Comparison of ENCODE assay signal across 1 cellular context in the genomic region with DNA sequence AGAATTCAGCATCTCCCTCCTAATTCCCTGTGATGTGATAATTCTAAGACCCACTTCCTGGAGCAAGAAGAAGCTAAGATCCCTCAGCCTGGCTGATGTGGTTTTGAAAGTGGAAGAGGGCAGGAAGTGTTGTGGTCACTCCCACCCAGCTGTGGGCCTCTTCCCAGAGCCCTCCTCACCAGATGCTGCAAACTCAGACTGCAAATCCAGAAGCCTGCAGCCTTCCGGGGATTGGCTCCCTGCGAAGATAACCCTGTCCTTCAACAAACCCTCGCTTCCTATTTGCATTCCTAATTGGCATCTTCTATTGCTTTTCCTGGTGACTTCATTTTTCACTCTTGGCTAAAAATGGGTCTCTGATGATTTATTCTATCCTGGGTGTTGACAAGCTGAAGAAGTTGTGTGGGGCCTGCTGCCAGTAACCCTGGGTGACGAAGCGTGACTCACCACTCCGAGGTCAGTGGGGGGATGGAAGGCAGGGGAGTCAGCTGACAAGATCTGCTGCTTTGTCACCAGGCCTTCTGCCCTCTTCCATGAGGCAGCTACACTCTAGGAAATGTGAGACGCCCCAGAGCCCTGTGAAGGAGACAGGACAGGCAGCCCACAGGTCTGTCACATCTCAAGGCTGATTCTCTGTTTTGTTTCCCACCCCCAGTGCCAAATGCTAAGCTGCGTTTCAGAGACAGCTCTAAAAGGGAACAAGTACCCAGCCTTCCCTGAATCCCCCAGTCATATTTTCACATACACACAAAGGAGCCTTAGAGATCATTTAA.
TF ChIP-seq lines count a peak whose summit lies in the region.

No MANE protein-coding gene starts in this region.

TF ChIP-seq in K562, 482 proteins besides CTCF, POLR2A, EP300 and RAD21 (continued from another document and continues in another):
- TF ChIP-seq DEAF1 (CRISPR knock-in tag; IDR thresholded peaks at IDR 0.05) (0 out of 2 replicates have a peak, but pooled peaks have one; percentile 5), GABPB1 (CRISPR knock-in tag; IDR thresholded peaks at IDR 0.05) (peak; percentile 67), KDM1A (IDR thresholded peaks at IDR 0.05) (peak; percentile 59 to 72; a peak in 2 of 4 replicates), ADNP (tag; IDR thresholded peaks at IDR 0.05) (peak; percentile 57; the same call in 1 of the 2 replicates), NCOA6 (IDR thresholded peaks at IDR 0.05) (peak; percentile 67; the same call in 1 of the 2 replicates), BMI1 (IDR thresholded peaks at IDR 0.05; ENCODE audit: low read length) (peak; percentile 78), CHCHD3 (CRISPR knock-in tag; IDR thresholded peaks at IDR 0.05) (peak; percentile 74; the same call in 1 of the 2 replicates), TFAP4 (CRISPR knock-in tag; IDR thresholded peaks at IDR 0.05; ENCODE audit: borderline replicate concordance) (peak; percentile 99), CC2D1A (IDR thresholded peaks at IDR 0.05) (peak; percentile 63; the same call in 1 of the 2 replicates), SOX6 (IDR thresholded peaks at IDR 0.05) (peak; percentile 91), BRD4 (IDR thresholded peaks at IDR 0.05) (no peak; the same call in 1 of the 2 replicates), KAT2B (IDR thresholded peaks at IDR 0.05; ENCODE audit: low read depth, low read length) (no peak), KLF13 (tag; IDR thresholded peaks at IDR 0.05; ENCODE audit: borderline replicate concordance, low read depth) (no peak; the same call in 1 of the 2 replicates), FOXP1 (CRISPR knock-in tag; IDR thresholded peaks at IDR 0.05) (peak; percentile 94), ILF3 (IDR thresholded peaks at IDR 0.05; ENCODE audit: borderline replicate concordance) (no peak), KAT7 (CRISPR knock-in tag; IDR thresholded peaks at IDR 0.05; ENCODE audit: borderline replicate concordance) (peak; percentile 38; the same call in 1 of the 2 replicates), ZNF431 (CRISPR knock-in tag; IDR thresholded peaks at IDR 0.05) (peak; percentile 43; the same call in 1 of the 2 replicates), PRDM10 (IDR thresholded peaks at IDR 0.05; ENCODE audit: partially characterized antibody) (peak; percentile 88), FOXJ3 (CRISPR knock-in tag; IDR thresholded peaks at IDR 0.05) (peak; percentile 93), TAF7 (tag; IDR thresholded peaks at IDR 0.05) (0 out of 2 replicates have a peak, but pooled peaks have one; percentile 45), HIVEP1 (CRISPR knock-in tag; IDR thresholded peaks at IDR 0.05) (peak; percentile 68; the same call in 1 of the 2 replicates), HOMEZ (CRISPR knock-in tag; IDR thresholded peaks at IDR 0.05) (no peak), ETS2 (tag; IDR thresholded peaks at IDR 0.05; ENCODE audit: borderline replicate concordance, poor library complexity, severe bottlenecking) (no peak), POLR2H (tag; IDR thresholded peaks at IDR 0.05; ENCODE audit: low read depth) (peak; percentile 85; the same call in 1 of the 2 replicates), CUX1 (CRISPR knock-in tag; IDR thresholded peaks at IDR 0.05) (no peak; the same call in 1 of the 2 replicates), CCAR2 (IDR thresholded peaks at IDR 0.05; ENCODE audit: low read depth, low read length) (no peak), TCF3 (CRISPR knock-in tag; IDR thresholded peaks at IDR 0.05) (peak; percentile 65), MTA1 (IDR thresholded peaks at IDR 0.05; ENCODE audit: borderline replicate concordance) (peak; percentile 63; the same call in 1 of the 2 replicates), SMC3 (conservative IDR thresholded peaks at IDR 0.05; ENCODE audit: insufficient read depth, low read depth, low read length) (0 out of 2 replicates have a peak, but pooled peaks have one; percentile 38), FOS (IDR thresholded peaks at IDR 0.05; ENCODE audit: extremely low read depth, insufficient read length) (peak; percentile 77), ATF7 (IDR thresholded peaks at IDR 0.05) (peak; percentile 98), THRAP3 (IDR thresholded peaks at IDR 0.05; ENCODE audit: borderline replicate concordance) (0 out of 2 replicates have a peak, but pooled peaks have one; percentile 34), ZNF561 (CRISPR knock-in tag; conservative IDR thresholded peaks at IDR 0.05) (no peak), NUFIP1 (IDR thresholded peaks at IDR 0.05; ENCODE audit: partially characterized antibody) (no peak), ZNF695 (CRISPR knock-in tag; IDR thresholded peaks at IDR 0.05) (no peak), ASH1L (IDR thresholded peaks at IDR 0.05; ENCODE audit: borderline replicate concordance, low read depth, partially characterized antibody) (peak; percentile 65), GATAD2A (IDR thresholded peaks at IDR 0.05) (peak; percentile 22; the same call in 1 of the 2 replicates), JUND (IDR thresholded peaks at IDR 0.05; ENCODE audit: borderline replicate concordance, low read depth, low read length) (peak; percentile 100), JUND (tag; IDR thresholded peaks at IDR 0.05; ENCODE audit: borderline replicate concordance, low read depth, low read length) (peak; percentile 99), SUPT5H (IDR thresholded peaks at IDR 0.05) (peak; percentile 76), GTF2F1 (IDR thresholded peaks at IDR 0.05; ENCODE audit: low read depth, low read length) (peak; percentile 74; the same call in 1 of the 2 replicates), RBM17 (IDR thresholded peaks at IDR 0.05; ENCODE audit: borderline replicate concordance, low read depth, low read length) (no peak)
- TF ChIP-seq, protein P1, sequence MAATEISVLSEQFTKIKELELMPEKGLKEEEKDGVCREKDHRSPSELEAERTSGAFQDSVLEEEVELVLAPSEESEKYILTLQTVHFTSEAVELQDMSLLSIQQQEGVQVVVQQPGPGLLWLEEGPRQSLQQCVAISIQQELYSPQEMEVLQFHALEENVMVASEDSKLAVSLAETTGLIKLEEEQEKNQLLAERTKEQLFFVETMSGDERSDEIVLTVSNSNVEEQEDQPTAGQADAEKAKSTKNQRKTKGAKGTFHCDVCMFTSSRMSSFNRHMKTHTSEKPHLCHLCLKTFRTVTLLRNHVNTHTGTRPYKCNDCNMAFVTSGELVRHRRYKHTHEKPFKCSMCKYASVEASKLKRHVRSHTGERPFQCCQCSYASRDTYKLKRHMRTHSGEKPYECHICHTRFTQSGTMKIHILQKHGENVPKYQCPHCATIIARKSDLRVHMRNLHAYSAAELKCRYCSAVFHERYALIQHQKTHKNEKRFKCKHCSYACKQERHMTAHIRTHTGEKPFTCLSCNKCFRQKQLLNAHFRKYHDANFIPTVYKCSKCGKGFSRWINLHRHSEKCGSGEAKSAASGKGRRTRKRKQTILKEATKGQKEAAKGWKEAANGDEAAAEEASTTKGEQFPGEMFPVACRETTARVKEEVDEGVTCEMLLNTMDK (IDR thresholded peaks at IDR 0.05; ENCODE audit: borderline replicate concordance, insufficient read depth, low read depth, low read length, poor library complexity, severe bottlenecking) = no peak
- TF ChIP-seq, protein P2, sequence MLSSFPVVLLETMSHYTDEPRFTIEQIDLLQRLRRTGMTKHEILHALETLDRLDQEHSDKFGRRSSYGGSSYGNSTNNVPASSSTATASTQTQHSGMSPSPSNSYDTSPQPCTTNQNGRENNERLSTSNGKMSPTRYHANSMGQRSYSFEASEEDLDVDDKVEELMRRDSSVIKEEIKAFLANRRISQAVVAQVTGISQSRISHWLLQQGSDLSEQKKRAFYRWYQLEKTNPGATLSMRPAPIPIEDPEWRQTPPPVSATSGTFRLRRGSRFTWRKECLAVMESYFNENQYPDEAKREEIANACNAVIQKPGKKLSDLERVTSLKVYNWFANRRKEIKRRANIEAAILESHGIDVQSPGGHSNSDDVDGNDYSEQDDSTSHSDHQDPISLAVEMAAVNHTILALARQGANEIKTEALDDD (IDR thresholded peaks at IDR 0.05) = peak; percentile 70
